22 cellular contexts compared by ENCODE assay signal in genomic region chr6:72406517-72406916, GRCh38.
DNase-seq lines count a peak whose midpoint lies in the region; ATAC-seq, FAIRE-seq and TF ChIP-seq lines count a peak whose summit lies in the region.
"Had no signal": no experiment of that assay in that cellular context is flagged by ENCODE, and none has a peak within 500 bp of the region (broad histone marks: within the 10 kb centered on the region; RNA-seq: fewer than 3 reads in every experiment).

No MANE protein-coding gene starts in this region.

- TF ChIP-seq EP300 in sigmoid colon (IDR thresholded peaks at IDR 0.05) = no peak

- H3K36me3 ChIP-seq in breast epithelium = no peaks in the 10 kb centered on the region
- no peaks in the 10 kb centered on the region for H3K36me3 ChIP-seq in sigmoid colon
- H3K36me3 ChIP-seq: heart right ventricle, pancreas, Peyer's patch had no signal

- intact Hi-C loops in breast epithelium (cut with DNase I; ENCODE audit: low total_unique reads) = no loop called here
- intact Hi-C loops in sigmoid colon (cut with DNase I) = no loop called here

- H3K4me3 ChIP-seq in breast epithelium (no peak overlapping the region), sigmoid colon (no peak overlapping the region)
- H3K4me3 ChIP-seq: heart right ventricle, pancreas, Peyer's patch, SK-N-MC had no signal

- H3K27ac ChIP-seq in breast epithelium = no peak overlapping the region
- no peak overlapping the region for H3K27ac ChIP-seq in sigmoid colon
- H3K27ac ChIP-seq: heart right ventricle, pancreas, Peyer's patch, SK-N-MC had no signal

- no peak for TF ChIP-seq POLR2A in breast epithelium (IDR thresholded peaks at IDR 0.05)
- TF ChIP-seq POLR2A in sigmoid colon (IDR thresholded peaks at IDR 0.05) = no peak

- 64 to 71% methylated on average over 2 of the region's 2 CpGs for WGBS in sigmoid colon, 2 donors

- ATAC-seq in GM18870 (IDR thresholded peaks at IDR 0.05; ENCODE audit: unreplicated experiment) = peak; percentile 69
- ATAC-seq in GM21515 (IDR thresholded peaks at IDR 0.05; ENCODE audit: unreplicated experiment) = peak; percentile 75
- ATAC-seq in HG02884 (IDR thresholded peaks at IDR 0.05; ENCODE audit: unreplicated experiment) = peak; percentile 64
- ATAC-seq: effector memory CD8-positive, alpha-beta T cell; heart right ventricle; pancreas had no signal

- TF ChIP-seq CTCF in breast epithelium (IDR thresholded peaks at IDR 0.05) (no peak), sigmoid colon (IDR thresholded peaks at IDR 0.05) (no peak)

- peak; percentile 20 for FAIRE-seq in HTR-8/SVneo (lab: Jason Lieb, UNC)
- FAIRE-seq: islet of Langerhans, pancreas, TTC549 had no signal

- no peaks in the 10 kb centered on the region for H3K4me1 ChIP-seq in breast epithelium
- no peaks in the 10 kb centered on the region for H3K4me1 ChIP-seq in sigmoid colon
- H3K4me1 ChIP-seq: heart right ventricle, pancreas, Peyer's patch had no signal

- POLR2A ChIA-PET in HEK293T (lab: Yijun Ruan, JAX) = no interaction called here

- no peaks in the 10 kb centered on the region for H3K27me3 ChIP-seq in breast epithelium
- H3K27me3 ChIP-seq in sigmoid colon = no peaks in the 10 kb centered on the region
- H3K27me3 ChIP-seq: pancreas, Peyer's patch had no signal

- CTCF ChIA-PET in HEK293T (lab: Yijun Ruan, JAX) = no interaction called here

- H3K9me3 ChIP-seq in breast epithelium = no peaks in the 10 kb centered on the region
- no peaks in the 10 kb centered on the region for H3K9me3 ChIP-seq in sigmoid colon
- H3K9me3 ChIP-seq: heart right ventricle, pancreas, Peyer's patch had no signal

- no peak for DNase-seq in HTR-8/SVneo (ENCODE audit: insufficient read length, low spot score)
- DNase-seq in breast epithelium (ENCODE audit: low spot score in 2 of 2) = no peak
- no peak for DNase-seq in sigmoid colon
- no peak for DNase-seq in stimulated activated CD4-positive, alpha-beta T cell treated with anti-CD3 and anti-CD28 coated beads, Interleukin-2, amount 100 ng/mL, for 24 hours
- no peak for DNase-seq in HEK293T (ENCODE audit: extremely low spot score)
- DNase-seq: activated CD4-positive, alpha-beta T cell treated with anti-CD3 and anti-CD28 coated beads for 48 hours; activated CD8-positive, alpha-beta memory T cell treated with anti-CD3 and anti-CD28 coated beads, Interleukin-2, amount 50 U/mL, for 48 hours; CD4-positive, alpha-beta T cell; effector memory CD8-positive, alpha-beta T cell; heart right ventricle; IMR-90; mammary epithelial cell; naive B cell; NCI-H69; pancreas; Peyer's patch had no signal

TF ChIP-seq in HEK293T, 16 proteins besides CTCF, POLR2A, EP300 and RAD21:
- no peak for TF ChIP-seq PKNOX1 (IDR thresholded peaks at IDR 0.05)
- no peak for TF ChIP-seq ZNF384 (IDR thresholded peaks at IDR 0.05)
- no peak for TF ChIP-seq BHLHE40 (IDR thresholded peaks at IDR 0.05; ENCODE audit: borderline replicate concordance)
- TF ChIP-seq HDGF (IDR thresholded peaks at IDR 0.05; ENCODE audit: borderline replicate concordance) = no peak
- TF ChIP-seq LEF1 (IDR thresholded peaks at IDR 0.05; ENCODE audit: borderline replicate concordance) = no peak
- TF ChIP-seq ELF4 (IDR thresholded peaks at IDR 0.05) = no peak
- no peak for TF ChIP-seq FOXA1 (IDR thresholded peaks at IDR 0.05)
- no peak for TF ChIP-seq FOXK2 (IDR thresholded peaks at IDR 0.05)
- no peak for TF ChIP-seq ARNT (IDR thresholded peaks at IDR 0.05)
- no peak for TF ChIP-seq CTBP1 (IDR thresholded peaks at IDR 0.05; ENCODE audit: borderline replicate concordance)
- TF ChIP-seq SP1 (IDR thresholded peaks at IDR 0.05) = no peak
- no peak for TF ChIP-seq FOXM1 (IDR thresholded peaks at IDR 0.05; ENCODE audit: borderline replicate concordance)
- no peak for TF ChIP-seq L3MBTL2 (conservative IDR thresholded peaks at IDR 0.05)
- TF ChIP-seq TARDBP (IDR thresholded peaks at IDR 0.05) = no peak
- TF ChIP-seq NFRKB (IDR thresholded peaks at IDR 0.05) = no peak
TF ChIP-seq in HEK293T: peak in this region for 0.
